In the genomic region with DNA sequence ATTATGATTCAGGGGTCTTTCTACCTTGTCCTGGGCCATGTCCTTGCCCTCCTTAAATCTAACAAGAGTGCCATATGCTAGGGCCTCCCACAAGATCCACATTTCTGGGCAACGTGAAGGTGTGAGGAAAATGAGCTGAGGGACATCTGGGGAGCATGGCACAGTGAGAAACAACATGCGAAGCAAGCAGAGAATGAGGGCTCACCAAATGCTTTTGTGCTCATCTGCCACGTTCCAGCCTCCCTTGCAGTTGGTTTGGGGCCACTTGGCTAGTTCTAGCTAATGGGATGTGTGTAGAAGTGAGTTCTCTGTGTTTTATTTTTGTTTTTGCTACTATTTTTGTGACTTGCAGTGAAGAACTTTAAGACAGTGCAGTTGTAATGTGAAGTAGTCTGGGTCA, we compare ENCODE assay signal across 9 cellular contexts.
"Had no signal": no experiment of that assay in that cellular context is flagged by ENCODE, and none has a peak within 500 bp of the region (broad histone marks: within the 10 kb centered on the region; RNA-seq: fewer than 3 reads in every experiment).

No MANE protein-coding gene starts in this region.

- ATAC-seq: HCT116 had no signal

- H3K4me3 ChIP-seq: GM23248, HAP-1 had no signal

- DNase-seq: GM23248, GOT3, H7, HFFc6, IMR-90, KBM-7 had no signal

- H3K4me1 ChIP-seq: HAP-1 had no signal

- H3K9me3 ChIP-seq: HAP-1 had no signal

- H3K36me3 ChIP-seq: HAP-1 had no signal

- H3K27ac ChIP-seq: GM23248, HL-60 had no signal
